ENCODE assay signal across 18 cellular contexts in genomic region chr13:46663644-46664043, GRCh38.
DNase-seq lines count a peak whose midpoint lies in the region; ATAC-seq, FAIRE-seq and TF ChIP-seq lines count a peak whose summit lies in the region.
"Had no signal": no experiment of that assay in that cellular context is flagged by ENCODE, and none has a peak within 500 bp of the region (broad histone marks: within the 10 kb centered on the region; RNA-seq: fewer than 3 reads in every experiment).

No MANE protein-coding gene starts in this region.

- peaks cover 0 to 2% (median 0%) of the 10 kb centered on the region in 7 donors for H3K9me3 Mint-ChIP-seq in CD14-positive monocyte
- H3K9me3 Mint-ChIP-seq: activated naive CD4-positive, alpha-beta T cell treated with anti-CD3 and anti-CD28 coated beads, Interleukin-2, amount 50 U/mL, for 24 hours had no signal

- no peak for TF ChIP-seq CTCF in left ventricle myocardium inferior (IDR thresholded peaks at IDR 0.05; ENCODE audit: borderline replicate concordance)
- TF ChIP-seq CTCF in bronchial epithelial cell (IDR thresholded peaks at IDR 0.05; ENCODE audit: insufficient read depth, low read length, severe bottlenecking) = no peak
- no peak for TF ChIP-seq CTCF in GM13976 (IDR thresholded peaks at IDR 0.05; ENCODE audit: borderline replicate concordance, control extremely low read depth, extremely low read depth, insufficient read depth, missing control alignments)
- TF ChIP-seq CTCF in CD14-positive monocyte (IDR thresholded peaks at IDR 0.05) = no peak

- DNase-seq in left ventricle myocardium inferior = no peak
- no peak for DNase-seq in Right ventricle myocardium inferior (ENCODE audit: missing footprints)
- peak; percentile 39 for DNase-seq in bronchial epithelial cell (ENCODE audit: low read depth)
- DNase-seq in lung microvascular endothelial cell (ENCODE audit: low read depth in 2 of 2) = peak; percentile 76 to 78
- no peak for DNase-seq in HAP-1 (ENCODE audit: low spot score in 2 of 2)
- no peak for DNase-seq in hippocampal formation (lab: John Stamatoyannopoulos, UW)
- DNase-seq in GM13976 (ENCODE audit: low spot score) = no peak
- DNase-seq in CD14-positive monocyte (ENCODE audit: low spot score) = no peak
- DNase-seq: heart left ventricle; left colon; NCI-H2081 treated with DMSO at 0.1 percent for 48 hours; sigmoid colon; SK-N-SH; stimulated activated CD4-positive, alpha-beta T cell treated with anti-CD3 and anti-CD28 coated beads, Interleukin-4, amount 100 ng/mL, for 24 hours had no signal

- H3K36me3 ChIP-seq in left ventricle myocardium inferior (no peaks in the 10 kb centered on the region), bronchial epithelial cell (ENCODE audit: control insufficient read depth, insufficient read depth, low read length) (no peaks in the 10 kb centered on the region), HAP-1 (replicated peaks) (no peaks in the 10 kb centered on the region)
- H3K36me3 ChIP-seq: heart left ventricle, sigmoid colon had no signal

- H3K4me3 ChIP-seq in left ventricle myocardium inferior (no peak overlapping the region), bronchial epithelial cell (ENCODE audit: low read depth, low read length) (no peak overlapping the region), HAP-1 (no peak overlapping the region)
- H3K4me3 ChIP-seq: heart left ventricle, sigmoid colon had no signal

- H3K27ac ChIP-seq in left ventricle myocardium inferior (replicated peaks) = peak overlapping the region; percentile 50

- H3K27me3 Mint-ChIP-seq in CD14-positive monocyte (ENCODE audit: low read depth in 3 of 3) = no peaks in the 10 kb centered on the region
- H3K27me3 Mint-ChIP-seq: activated naive CD4-positive, alpha-beta T cell treated with anti-CD3 and anti-CD28 coated beads, Interleukin-2, amount 50 U/mL, for 24 hours had no signal

- H3K4me1 Mint-ChIP-seq in CD14-positive monocyte = peaks cover 36% of the 10 kb centered on the region

- H3K4me3 Mint-ChIP-seq in CD14-positive monocyte = no peak overlapping the region
- H3K4me3 Mint-ChIP-seq: activated naive CD4-positive, alpha-beta T cell treated with anti-CD3 and anti-CD28 coated beads, Interleukin-2, amount 50 U/mL, for 24 hours had no signal

- H3K4me1 ChIP-seq in left ventricle myocardium inferior = peaks cover 95% of the 10 kb centered on the region
- H3K4me1 ChIP-seq in HAP-1 = peaks cover 5% of the 10 kb centered on the region

- H3K27me3 ChIP-seq in left ventricle myocardium inferior (ENCODE audit: low read depth) (no peaks in the 10 kb centered on the region), bronchial epithelial cell (ENCODE audit: control insufficient read depth, insufficient read depth, low read length) (no peaks in the 10 kb centered on the region), HAP-1 (ENCODE audit: low read depth) (no peaks in the 10 kb centered on the region)
- H3K27me3 ChIP-seq: heart left ventricle, sigmoid colon had no signal

- peaks cover 5 to 6% of the 10 kb centered on the region in 2 donors for H3K36me3 Mint-ChIP-seq in CD14-positive monocyte

- H3K9me3 ChIP-seq in left ventricle myocardium inferior (replicated peaks) (no peaks in the 10 kb centered on the region), HAP-1 (no peaks in the 10 kb centered on the region)
- H3K9me3 ChIP-seq: heart left ventricle, sigmoid colon, SK-N-SH had no signal

- H3K27ac Mint-ChIP-seq in CD14-positive monocyte = no peak overlapping the region
- H3K27ac Mint-ChIP-seq: activated naive CD4-positive, alpha-beta T cell treated with anti-CD3 and anti-CD28 coated beads, Interleukin-2, amount 50 U/mL, for 24 hours had no signal

- in situ Hi-C loops in HAP-1 (cut with MboI; ENCODE audit: low sequenced_read_pairs) (no loop called here), GM13976 (cut with MboI; ENCODE audit: low sequenced_read_pairs, unreplicated experiment) (no loop called here)

- no peak for ATAC-seq in Right ventricle myocardium inferior
- ATAC-seq: heart left ventricle, left colon had no signal

- intact Hi-C loops in left ventricle myocardium inferior (cut with micrococcal nuclease) (loop anchor here (10.0 kb wide), 1 partner anchor 109 kb away; the partner anchor contains the start of gene LRCH1), Right ventricle myocardium inferior (cut with DNase I) (no loop called here), CD14-positive monocyte (cut with micrococcal nuclease) (no loop called here)

- no peak for FAIRE-seq in bronchial epithelial cell (lab: Jason Lieb, UNC)
- FAIRE-seq: A204.1, D721Med, H54 had no signal

Comparison
In these comparisons a context has a peak if more than half of its experiments do, and no peak if none do; other contexts are left out.
1. DNase-seq: peak in bronchial epithelial cell (single experiment) and lung microvascular endothelial cell (2 of 2); none in left ventricle myocardium inferior (single experiment), Right ventricle myocardium inferior (single experiment), HAP-1 (0 of 2), hippocampal formation (0 of 2), GM13976 (single experiment) and CD14-positive monocyte (single experiment).